ENCODE assay signal across 8 cellular contexts in genomic region chr1:200302192-200302892, GRCh38.
DNase-seq lines count a peak whose midpoint lies in the region; ATAC-seq and TF ChIP-seq lines count a peak whose summit lies in the region.

No MANE protein-coding gene starts in this region.

- H3K9me3 ChIP-seq in Loucy (ENCODE audit: insufficient read depth, low read depth, low read length) = no peaks in the 10 kb centered on the region

- no peaks in the 10 kb centered on the region for H3K9me2 ChIP-seq in Loucy (replicated peaks; ENCODE audit: low read depth, low read length)

- H3F3A ChIP-seq in Loucy (ENCODE audit: low read depth) = no peaks in the 10 kb centered on the region

- peak overlapping the region; percentile 90 for H2AFZ ChIP-seq in Loucy (ENCODE audit: low read length)

- peak; percentile 61 for ATAC-seq in GM21737 (IDR thresholded peaks at IDR 0.05; ENCODE audit: unreplicated experiment)

- no peaks in the 10 kb centered on the region for H3K36me3 ChIP-seq in Loucy (ENCODE audit: insufficient read depth, low read length)

- peak overlapping the region; percentile 11 to 91 (median 82) for H3K27ac ChIP-seq in dorsolateral prefrontal cortex

- H3K4me2 ChIP-seq in Loucy (ENCODE audit: low read depth, low read length, poor library complexity, severe bottlenecking) = peak overlapping the region; percentile 70

- peaks cover 15% of the 10 kb centered on the region for H3K4me1 ChIP-seq in Loucy (ENCODE audit: insufficient read depth, low read length, poor library complexity, severe bottlenecking)

- DNase-seq in GM03348 (ENCODE audit: low spot score) (peak; percentile 70), dorsolateral prefrontal cortex (peak in 3 of 10 donors; percentile 25 to 61 (median 32)), lung microvascular endothelial cell (ENCODE audit: low read depth in 2 of 2) (peak; percentile 36 to 54), middle frontal gyrus (ENCODE audit: extremely low spot score, low spot score) (no peak)
- DNase-seq in activated CD4-positive, alpha-beta T cell treated with anti-CD3 and anti-CD28 coated beads, Interleukin-2, amount 50 U/mL, for 24 hours (ENCODE audit: low read depth in 1 of 2, low spot score in 1 of 2) = peak; percentile 33 to 42
- peak; percentile 33 for DNase-seq in stimulated activated CD8-positive, alpha-beta memory T cell treated with anti-CD3 and anti-CD28 coated beads, Interleukin-12 subunit alpha, Interleukin-12 subunit beta, amount 100 ng/mL, for 1 hour (ENCODE audit: low read depth)

- no peaks in the 10 kb centered on the region for H3K27me3 ChIP-seq in Loucy (ENCODE audit: insufficient read depth, low read length, poor library complexity, severe bottlenecking)
- H3K27me3 ChIP-seq in dorsolateral prefrontal cortex = peaks cover 0 to 7% (median 0%) of the 10 kb centered on the region in 45 donors

- H3K9ac ChIP-seq in Loucy (ENCODE audit: low read depth, low read length, poor library complexity, severe bottlenecking) = peak overlapping the region; percentile 75

- H3K4me3 ChIP-seq in Loucy (ENCODE audit: low read length, poor library complexity, severe bottlenecking) (peak overlapping the region; percentile 80), dorsolateral prefrontal cortex (peak overlapping the region; percentile 50 to 92 (median 74))

- TF ChIP-seq CTCF in Loucy (conservative IDR thresholded peaks at IDR 0.05; ENCODE audit: low read length) (peak; percentile 34; the same call in 1 of the 2 replicates), dorsolateral prefrontal cortex (IDR thresholded peaks at IDR 0.05 in 54 of 56, conservative IDR thresholded peaks at IDR 0.05 in 2 of 56; ENCODE audit: low read depth in 1 of 56, partially characterized antibody in 56 of 56) (peak in 18 of 56 donors; percentile 4 to 40 (median 21))

- H3K79me2 ChIP-seq in Loucy (ENCODE audit: insufficient read depth, low read length) = no peaks in the 10 kb centered on the region

- intact Hi-C loops in dorsolateral prefrontal cortex (cut with DNase I) = loop anchor here (5.0 to 10.0 kb wide), 3 partner anchors 62 to 105 kb away; no protein-coding TSS in a partner anchor

- H4K20me1 ChIP-seq in Loucy (ENCODE audit: insufficient read depth, low read length, poor library complexity, severe bottlenecking) = no peaks in the 10 kb centered on the region
